ENCODE assay signal across 22 cellular contexts in the genomic region with DNA sequence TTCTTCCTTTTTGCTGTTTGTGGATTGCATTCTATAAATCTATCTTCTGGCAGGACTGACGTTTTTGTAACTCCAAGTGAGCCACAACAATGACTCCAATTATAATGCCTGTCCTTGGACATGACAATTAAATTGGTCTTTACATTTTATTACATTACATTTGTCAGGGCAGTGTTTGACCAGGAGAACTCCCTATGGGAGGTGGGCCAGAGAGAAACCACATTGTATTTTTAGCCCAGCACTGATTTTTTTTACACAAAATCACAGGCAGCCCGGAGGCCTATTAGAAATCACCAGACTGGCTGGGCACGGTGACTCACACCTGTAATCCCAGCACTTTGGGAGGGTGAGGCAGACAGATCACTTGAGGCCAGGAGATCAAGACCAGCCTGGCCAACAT.
DNase-seq lines count a peak whose midpoint lies in the region; TF ChIP-seq lines count a peak whose summit lies in the region.
"Had no signal": no experiment of that assay in that cellular context is flagged by ENCODE, and none has a peak within 500 bp of the region (broad histone marks: within the 10 kb centered on the region; RNA-seq: fewer than 3 reads in every experiment).

No MANE protein-coding gene starts in this region.

- H3K79me2 ChIP-seq in osteoblast (ENCODE audit: insufficient read depth, low read length) = no peaks in the 10 kb centered on the region

- no peaks in the 10 kb centered on the region for H3K9me3 ChIP-seq in HAP-1
- no peaks in the 10 kb centered on the region for H3K9me3 ChIP-seq in osteoblast (ENCODE audit: low read depth, low read length)

- H3K4me3 ChIP-seq in AG09309 (ENCODE audit: control insufficient read depth, low read depth, low read length) (no peak overlapping the region), HAP-1 (no peak overlapping the region), osteoblast (ENCODE audit: insufficient read depth, low read length) (no peak overlapping the region)
- H3K4me3 ChIP-seq: skin epidermis had no signal

- no peak for TF ChIP-seq CTCF in AG09309 (IDR thresholded peaks at IDR 0.05; ENCODE audit: control insufficient read depth, insufficient read depth, low read depth, low read length, missing control alignments)
- no peak for TF ChIP-seq CTCF in osteoblast (IDR thresholded peaks at IDR 0.05; ENCODE audit: extremely low read depth, low read depth, low read length)

- H3K36me3 ChIP-seq in HAP-1 (replicated peaks) = no peaks in the 10 kb centered on the region
- H3K36me3 ChIP-seq in osteoblast (ENCODE audit: insufficient read depth, low read length) = no peaks in the 10 kb centered on the region
- H3K36me3 ChIP-seq: WERI-Rb-1 had no signal

- H3K27me3 ChIP-seq in HAP-1 (ENCODE audit: low read depth) = no peaks in the 10 kb centered on the region
- no peaks in the 10 kb centered on the region for H3K27me3 ChIP-seq in osteoblast (ENCODE audit: insufficient read depth, low read length)

- H3K4me1 ChIP-seq in HAP-1 = peaks cover 24% of the 10 kb centered on the region
- peaks cover 14% of the 10 kb centered on the region for H3K4me1 ChIP-seq in osteoblast (ENCODE audit: insufficient read depth, low read length)

- H2AFZ ChIP-seq in osteoblast (ENCODE audit: low read length) = no peak overlapping the region

- no peaks in the 10 kb centered on the region for H4K20me1 ChIP-seq in osteoblast (ENCODE audit: insufficient read depth, low read length)

- H3K4me2 ChIP-seq in osteoblast (ENCODE audit: insufficient read depth, low read length) = no peak overlapping the region

- in situ Hi-C loops in HAP-1 (cut with MboI; ENCODE audit: low sequenced_read_pairs) = no loop called here
- in situ Hi-C loops in ACHN (cut with HindIII; ENCODE audit: low pct_ligation_motif_present, low pct_unique_long_range_greater_than_20kb, low sequenced_read_pairs) = no loop called here

- DNase-seq in AG09309 (ENCODE audit: low read depth) (peak; percentile 18), HAP-1 (ENCODE audit: low spot score in 2 of 2) (peak; percentile 38 to 70), astrocyte of the hippocampus (ENCODE audit: low read depth, low spot score) (peak; percentile 79), osteoblast (ENCODE audit: insufficient read length, low spot score, missing footprints) (no peak), NCI-H2196 treated with DMSO at 0.1 percent for 48 hours (lab: John Stamatoyannopoulos, UW; ENCODE audit: unreplicated experiment) (no peak), ACHN (no peak), NCI-H510A treated with DMSO at 0.1 percent for 48 hours (lab: John Stamatoyannopoulos, UW) (no peak)
- DNase-seq in stimulated activated CD4-positive, alpha-beta T cell treated with anti-CD3 and anti-CD28 coated beads, Interleukin-4, amount 100 ng/mL, for 4 hours = no peak
- DNase-seq: activated CD4-positive, alpha-beta T cell treated with anti-CD3 and anti-CD28 coated beads, Interleukin-2, amount 50 U/mL, for 48 hours; activated naive CD4-positive, alpha-beta T cell; anterior cingulate cortex; hippocampal formation; KG1; kidney; naive thymus-derived CD8-positive, alpha-beta T cell; NCI-H1092 treated with DMSO at 0.1 percent for 48 hours; NCI-H2107; NCI-H526 treated with DMSO at 0.1 percent for 48 hours; SHP77; stimulated activated CD4-positive, alpha-beta T cell treated with anti-CD3 and anti-CD28 coated beads, Interleukin-4, amount 100 ng/mL, for 1 hour; WERI-Rb-1 had no signal

- H3K27ac ChIP-seq in osteoblast (ENCODE audit: low read depth, low read length) = peak overlapping the region; percentile 57
- H3K27ac ChIP-seq: WERI-Rb-1 had no signal

Comparison
In these comparisons a context has a peak if more than half of its experiments do, and no peak if none do; other contexts are left out.
1. DNase-seq: peak in AG09309 (single experiment), HAP-1 (2 of 2) and astrocyte of the hippocampus (single experiment); none in osteoblast (single experiment), NCI-H2196 treated with DMSO at 0.1 percent for 48 hours (single experiment), ACHN (single experiment), NCI-H510A treated with DMSO at 0.1 percent for 48 hours (single experiment) and stimulated activated CD4-positive, alpha-beta T cell treated with anti-CD3 and anti-CD28 coated beads, Interleukin-4, amount 100 ng/mL, for 4 hours (0 of 2).